In genomic region chr19:18280247-18281081, GRCh38 we compare ENCODE assay signal across 8 cellular contexts.
DNase-seq lines count a peak whose midpoint lies in the region; ATAC-seq and TF ChIP-seq lines count a peak whose summit lies in the region.

No MANE protein-coding gene starts in this region.

- H3K4me3 ChIP-seq in GM12875 (ENCODE audit: low read depth, low read length) = peak overlapping the region; percentile 99
- H3K4me3 ChIP-seq in effector memory CD4-positive, alpha-beta T cell (ENCODE audit: insufficient read depth, low read depth, low read length, poor library complexity, severe bottlenecking) = peak overlapping the region; percentile 97

- no peak for TF ChIP-seq CTCF in GM12875 (IDR thresholded peaks at IDR 0.05; ENCODE audit: borderline replicate concordance, insufficient read depth, low read depth, low read length)

- peak; percentile 15 for ATAC-seq in HG03097 (IDR thresholded peaks at IDR 0.05; ENCODE audit: low FRiP score, unreplicated experiment)
- ATAC-seq in HG03196 (IDR thresholded peaks at IDR 0.05; ENCODE audit: unreplicated experiment) = no peak

- peaks cover 25% of the 10 kb centered on the region for H3K36me3 ChIP-seq in effector memory CD4-positive, alpha-beta T cell (ENCODE audit: control insufficient read depth, insufficient read depth, low read length)

- DNase-seq in NCI-H748 treated with DMSO at 0.1 percent for 48 hours (lab: John Stamatoyannopoulos, UW) = peak; percentile 13
- peak; percentile 89 for DNase-seq in activated CD8-positive, alpha-beta memory T cell treated with anti-CD3 and anti-CD28 coated beads for 24 hours
- DNase-seq in effector memory CD4-positive, alpha-beta T cell = peak; percentile 71 to 77 (median 77)
- peak; percentile 78 for DNase-seq in medulla oblongata (ENCODE audit: extremely low spot score)
- DNase-seq in stimulated activated CD8-positive, alpha-beta memory T cell treated with anti-CD3 and anti-CD28 coated beads, Interleukin-15, amount 100 ng/mL, for 1 hour (ENCODE audit: low read depth) = peak; percentile 52

- H3K4me1 ChIP-seq in effector memory CD4-positive, alpha-beta T cell (ENCODE audit: control insufficient read depth, insufficient read depth, low read length, poor library complexity, severe bottlenecking) = peaks cover 37% of the 10 kb centered on the region

- peak overlapping the region; percentile 96 for H3K27ac ChIP-seq in effector memory CD4-positive, alpha-beta T cell (ENCODE audit: insufficient read depth, low read length, poor library complexity, severe bottlenecking)

- H3K27me3 ChIP-seq in effector memory CD4-positive, alpha-beta T cell (replicated peaks; ENCODE audit: control insufficient read depth, insufficient read depth, low read length, poor library complexity, severe bottlenecking) = no peaks in the 10 kb centered on the region

- H3K9me3 ChIP-seq in effector memory CD4-positive, alpha-beta T cell (ENCODE audit: control insufficient read depth, low read length) = no peaks in the 10 kb centered on the region

Comparison
In these comparisons a context has a peak if more than half of its experiments do, and no peak if none do; other contexts are left out.
1. DNase-seq: peak in every context shown above with its lines; median percentile 89 in activated CD8-positive, alpha-beta memory T cell treated with anti-CD3 and anti-CD28 coated beads for 24 hours; 78 in medulla oblongata; 77 in effector memory CD4-positive, alpha-beta T cell; 52 in stimulated activated CD8-positive, alpha-beta memory T cell treated with anti-CD3 and anti-CD28 coated beads, Interleukin-15, amount 100 ng/mL, for 1 hour; 13 in NCI-H748 treated with DMSO at 0.1 percent for 48 hours.